18 cellular contexts compared by ENCODE assay signal in genomic region chr7:81877890-81878289, GRCh38.
DNase-seq lines count a peak whose midpoint lies in the region; ATAC-seq, FAIRE-seq and TF ChIP-seq lines count a peak whose summit lies in the region.
"Had no signal": no experiment of that assay in that cellular context is flagged by ENCODE, and none has a peak within 500 bp of the region (broad histone marks: within the 10 kb centered on the region; RNA-seq: fewer than 3 reads in every experiment).

No MANE protein-coding gene starts in this region.

- no peaks in the 10 kb centered on the region for H3K4me1 ChIP-seq in A549
- no peaks in the 10 kb centered on the region for H3K4me1 ChIP-seq in HCT116 (ENCODE audit: control insufficient read depth in 1 of 2, insufficient read depth in 2 of 2, low read length in 2 of 2)
- peaks cover 41% of the 10 kb centered on the region for H3K4me1 ChIP-seq in OCI-LY1 (ENCODE audit: insufficient read depth, low read length, severe bottlenecking)
- no peaks in the 10 kb centered on the region for H3K4me1 ChIP-seq in fibroblast of lung (ENCODE audit: control insufficient read depth, extremely low read depth, insufficient read depth, low read length)
- H3K4me1 ChIP-seq: HAP-1 had no signal

- H3K27ac ChIP-seq in A549 (no peak overlapping the region), HCT116 (ENCODE audit: low read depth, low read length) (no peak overlapping the region), OCI-LY1 (ENCODE audit: low read depth, low read length, poor library complexity, severe bottlenecking) (no peak overlapping the region), fibroblast of lung (ENCODE audit: insufficient read depth, low read length) (no peak overlapping the region), dorsolateral prefrontal cortex (no peak overlapping the region)

- ATAC-seq in A549 = no peak
- no peak for ATAC-seq in HCT116
- ATAC-seq: GM23338 had no signal

- CTCF ChIA-PET in A549 (lab: Yijun Ruan, JAX) = interaction anchor here (0.6 kb wide), 1 partner anchor 564 kb away, joined by 3 read pairs; no protein-coding TSS in a partner anchor
- CTCF ChIA-PET in HCT116 (lab: Charles Lee) = no interaction called here

- TF ChIP-seq POLR2A in A549 (IDR thresholded peaks at IDR 0.05; ENCODE audit: low read length) (no peak), HCT116 (IDR thresholded peaks at IDR 0.05; ENCODE audit: borderline replicate concordance, extremely low read depth, insufficient read depth, insufficient read length) (no peak), erythroblast (IDR thresholded peaks at IDR 0.05; ENCODE audit: low read length) (no peak)

- H3K9me2 ChIP-seq in HCT116 (ENCODE audit: insufficient read depth) = no peaks in the 10 kb centered on the region
- no peaks in the 10 kb centered on the region for H3K9me2 ChIP-seq in OCI-LY1 (ENCODE audit: low read depth, low read length)

- no peak for FAIRE-seq in A549 (lab: Jason Lieb, UNC)
- FAIRE-seq: GM12892, H54 had no signal

- H2AFZ ChIP-seq in HCT116 (ENCODE audit: low read depth, low read length, poor library complexity, severe bottlenecking) = peak overlapping the region; percentile 27
- peak overlapping the region; percentile 66; the same call in 1 of the 2 replicates for H2AFZ ChIP-seq in OCI-LY1 (ENCODE audit: low read length)
- peak overlapping the region; percentile 10 for H2AFZ ChIP-seq in fibroblast of lung (ENCODE audit: low read length)
- H2AFZ ChIP-seq: GM23338 had no signal

- H3K9ac ChIP-seq in HCT116 (ENCODE audit: low read length) = no peak overlapping the region
- H3K9ac ChIP-seq in OCI-LY1 (ENCODE audit: low read length) = no peak overlapping the region
- H3K9ac ChIP-seq in fibroblast of lung (ENCODE audit: insufficient read depth, low read length) = no peak overlapping the region

- no peak for DNase-seq in A549 (ENCODE audit: low read depth in 1 of 2, low spot score in 1 of 2)
- no peak for DNase-seq in HCT116 (ENCODE audit: low read depth, low spot score)
- no peak for DNase-seq in fibroblast of lung (ENCODE audit: low read depth in 2 of 2)
- DNase-seq in erythroblast (lab: John Stamatoyannopoulos, UW) = no peak
- DNase-seq in dorsolateral prefrontal cortex = no peak
- DNase-seq in GOT3 (lab: John Stamatoyannopoulos, UW) = no peak
- DNase-seq: 8988T; C1 segment of cervical spinal cord; Calu3; CD4-positive, alpha-beta memory T cell; COR-L47; DMS53; DMS79 treated with DMSO at 0.1 percent for 48 hours had no signal

- no peak for TF ChIP-seq CTCF in A549 (IDR thresholded peaks at IDR 0.05)
- TF ChIP-seq CTCF in HCT116 (IDR thresholded peaks at IDR 0.05 in 2 of 3, conservative IDR thresholded peaks at IDR 0.05 in 1 of 3; ENCODE audit: borderline replicate concordance in 1 of 3, insufficient read depth in 1 of 3, low read depth in 2 of 3, low read length in 2 of 3) = no peak
- TF ChIP-seq CTCF in OCI-LY1 (IDR thresholded peaks at IDR 0.05; ENCODE audit: low read length) = no peak
- no peak for TF ChIP-seq CTCF in fibroblast of lung (conservative IDR thresholded peaks at IDR 0.05 in 1 of 2, IDR thresholded peaks at IDR 0.05 in 1 of 2; ENCODE audit: low read depth in 1 of 2, low read length in 2 of 2)
- no peak for TF ChIP-seq CTCF in dorsolateral prefrontal cortex (IDR thresholded peaks at IDR 0.05 in 54 of 56, conservative IDR thresholded peaks at IDR 0.05 in 2 of 56; ENCODE audit: low read depth in 1 of 56, partially characterized antibody in 56 of 56)

- no peaks in the 10 kb centered on the region for H3F3A ChIP-seq in OCI-LY1 (ENCODE audit: insufficient read depth, low read length)

- TF ChIP-seq RAD21 in A549 (conservative IDR thresholded peaks at IDR 0.05 in 1 of 2, IDR thresholded peaks at IDR 0.05 in 1 of 2) (no peak), HCT116 (IDR thresholded peaks at IDR 0.05; ENCODE audit: low read depth) (no peak)

- intact Hi-C loops in HCT116 (cut with micrococcal nuclease) (no loop called here), dorsolateral prefrontal cortex (cut with DNase I) (no loop called here)

- 67% methylated on average over 3 of the region's 3 CpGs for WGBS in A549 (ENCODE audit: missing lambda C conversion rate)

- H4K20me1 ChIP-seq in HCT116 (ENCODE audit: insufficient read depth) (no peaks in the 10 kb centered on the region), OCI-LY1 (ENCODE audit: insufficient read depth, low read length) (no peaks in the 10 kb centered on the region), fibroblast of lung (ENCODE audit: control insufficient read depth, extremely low read depth, insufficient read depth, low read length) (no peaks in the 10 kb centered on the region)

- no peak for TF ChIP-seq EP300 in A549 (IDR thresholded peaks at IDR 0.05)

- H3K9me3 ChIP-seq in A549 (no peaks in the 10 kb centered on the region), HCT116 (ENCODE audit: control insufficient read depth in 1 of 2, insufficient read depth in 1 of 2, low read depth in 1 of 2, low read length in 2 of 2) (no peaks in the 10 kb centered on the region), OCI-LY1 (ENCODE audit: low read length) (no peaks in the 10 kb centered on the region), fibroblast of lung (ENCODE audit: control insufficient read depth, insufficient read depth, low read depth, low read length) (no peaks in the 10 kb centered on the region)
- H3K9me3 ChIP-seq: HAP-1 had no signal

- H3K4me3 ChIP-seq in A549 = no peak overlapping the region
- no peak overlapping the region for H3K4me3 ChIP-seq in HCT116 (replicated peaks in 1 of 2; ENCODE audit: low read depth in 1 of 2, low read length in 2 of 2)
- H3K4me3 ChIP-seq in OCI-LY1 (ENCODE audit: low read depth, low read length, poor library complexity, severe bottlenecking) = no peak overlapping the region
- H3K4me3 ChIP-seq in fibroblast of lung (replicated peaks in 1 of 4; ENCODE audit: control extremely low read depth in 1 of 4, insufficient read depth in 1 of 4, low read depth in 3 of 4, low read length in 4 of 4) = no peak overlapping the region
- no peak overlapping the region for H3K4me3 ChIP-seq in dorsolateral prefrontal cortex
- H3K4me3 ChIP-seq: GM23338, HAP-1 had no signal

- no peaks in the 10 kb centered on the region for H3K36me3 ChIP-seq in HCT116 (ENCODE audit: control insufficient read depth in 1 of 2, insufficient read depth in 2 of 2, low read length in 2 of 2)
- no peaks in the 10 kb centered on the region for H3K36me3 ChIP-seq in OCI-LY1 (ENCODE audit: insufficient read depth, low read length)
- H3K36me3 ChIP-seq in fibroblast of lung (ENCODE audit: control insufficient read depth, insufficient read depth, low read length) = no peaks in the 10 kb centered on the region
- H3K36me3 ChIP-seq: HAP-1 had no signal

- H3K79me2 ChIP-seq in HCT116 (ENCODE audit: insufficient read depth, low read length) = no peaks in the 10 kb centered on the region
- H3K79me2 ChIP-seq in OCI-LY1 (ENCODE audit: insufficient read depth, low read length) = no peaks in the 10 kb centered on the region
- no peaks in the 10 kb centered on the region for H3K79me2 ChIP-seq in fibroblast of lung (ENCODE audit: control insufficient read depth, insufficient read depth, low read length)

- RAD21 ChIA-PET in HCT116 (lab: Charles Lee; ENCODE audit: low non-redundant PET in 1 of 2, low total read pairs in 2 of 2, uncharacterized antibody in 2 of 2, unreplicated experiment in 2 of 2) = no interaction called here

- no TSS peak for BruUV-seq in HCT116 (replicated peaks; lab: Mats Ljungman, UMichigan)

- POLR2A ChIA-PET in A549 (lab: Yijun Ruan, JAX) = no interaction called here
- POLR2A ChIA-PET in HCT116 (lab: Charles Lee) = no interaction called here

- H3K4me2 ChIP-seq in A549 (no peak overlapping the region), HCT116 (ENCODE audit: low read length) (no peak overlapping the region), OCI-LY1 (ENCODE audit: low read length) (no peak overlapping the region; the same call in 1 of the 2 replicates), fibroblast of lung (ENCODE audit: extremely low read depth, insufficient read depth, low read length) (no peak overlapping the region)
- H3K4me2 ChIP-seq: GM23338 had no signal

- H3K27me3 ChIP-seq in HCT116 (ENCODE audit: insufficient read depth, low read length) = no peaks in the 10 kb centered on the region
- no peaks in the 10 kb centered on the region for H3K27me3 ChIP-seq in OCI-LY1 (ENCODE audit: insufficient read depth, low read length)
- H3K27me3 ChIP-seq in fibroblast of lung (ENCODE audit: control insufficient read depth, insufficient read depth, low read length) = no peaks in the 10 kb centered on the region
- H3K27me3 ChIP-seq in dorsolateral prefrontal cortex = peaks cover 0 to 2% (median 0%) of the 10 kb centered on the region in 45 donors

TF ChIP-seq in A549, 52 proteins besides CTCF, POLR2A, EP300 and RAD21:
- TF ChIP-seq HOXB5 (CRISPR knock-in tag; IDR thresholded peaks at IDR 0.05) (no peak), MAFK (IDR thresholded peaks at IDR 0.05; ENCODE audit: partially characterized antibody) (peak; percentile 79)

TF ChIP-seq in HCT116, 20 proteins besides CTCF, POLR2A, EP300 and RAD21 (continues in another document):
- no peak for TF ChIP-seq JUND (IDR thresholded peaks at IDR 0.05)
- no peak for TF ChIP-seq REST (IDR thresholded peaks at IDR 0.05; ENCODE audit: low read depth)
- TF ChIP-seq POLR2AphosphoS5 (IDR thresholded peaks at IDR 0.05; ENCODE audit: low read depth, low read length) = no peak

Comparison
In these comparisons a context has a peak if more than half of its experiments do, and no peak if none do; other contexts are left out.
1. H2AFZ ChIP-seq: peak in every context shown above with its lines; median percentile 66 in OCI-LY1; 27 in HCT116; 10 in fibroblast of lung.